ENCODE assay signal across 21 cellular contexts in genomic region chr5:124420952-124421351, GRCh38.
"Had no signal": no experiment of that assay in that cellular context is flagged by ENCODE, and none has a peak within 500 bp of the region (broad histone marks: within the 10 kb centered on the region; RNA-seq: fewer than 3 reads in every experiment).

No MANE protein-coding gene starts in this region.

- H3K36me3 ChIP-seq: esophagus muscularis mucosa, gastrocnemius medialis, heart right ventricle, ovary, right atrium auricular region, sigmoid colon, thyroid gland had no signal

- H3K4me3 Mint-ChIP-seq: naive thymus-derived CD8-positive, alpha-beta T cell; type B pancreatic cell had no signal

- DNase-seq: cortex of kidney; dorsolateral prefrontal cortex; effector CD8-positive, alpha-beta T cell; gastrocnemius medialis; heart right ventricle; hypothalamus; kidney glomerular epithelial cell; mammary epithelial cell; mucosa of descending colon; naive thymus-derived CD8-positive, alpha-beta T cell; nucleus accumbens; ovary; sigmoid colon; stimulated activated CD4-positive, alpha-beta T cell treated with anti-CD3 and anti-CD28 coated beads, Interleukin-12 subunit alpha, Interleukin-12 subunit beta, amount 100 ng/mL, for 4 hours; stimulated activated naive CD4-positive, alpha-beta T cell treated with Interleukin-2 at 50 U/mL for 16 hours; thyroid gland had no signal

- H3K4me1 ChIP-seq: esophagus muscularis mucosa, gastrocnemius medialis, sigmoid colon, thyroid gland had no signal

- H3K27me3 ChIP-seq: dorsolateral prefrontal cortex, esophagus muscularis mucosa, gastrocnemius medialis, heart right ventricle, ovary, right atrium auricular region, sigmoid colon, thyroid gland had no signal

- H3K27ac Mint-ChIP-seq: naive thymus-derived CD8-positive, alpha-beta T cell; type B pancreatic cell had no signal

- H3K27me3 Mint-ChIP-seq: type B pancreatic cell had no signal

- ATAC-seq: gastrocnemius medialis; heart right ventricle; mucosa of descending colon; naive thymus-derived CD8-positive, alpha-beta T cell had no signal

- H3K9me3 ChIP-seq: gastrocnemius medialis, thyroid gland had no signal

- H3K4me3 ChIP-seq: dorsolateral prefrontal cortex, esophagus muscularis mucosa, gastrocnemius medialis, heart right ventricle, mucosa of descending colon, ovary, right atrium auricular region, sigmoid colon, skin epidermis, thyroid gland had no signal

- H3K27ac ChIP-seq: dorsolateral prefrontal cortex, epithelial cell of prostate, esophagus muscularis mucosa, gastrocnemius medialis, heart right ventricle, ovary, right atrium auricular region, sigmoid colon, skin epidermis, thyroid gland had no signal
